25 cellular contexts compared by ENCODE assay signal in the genomic region with DNA sequence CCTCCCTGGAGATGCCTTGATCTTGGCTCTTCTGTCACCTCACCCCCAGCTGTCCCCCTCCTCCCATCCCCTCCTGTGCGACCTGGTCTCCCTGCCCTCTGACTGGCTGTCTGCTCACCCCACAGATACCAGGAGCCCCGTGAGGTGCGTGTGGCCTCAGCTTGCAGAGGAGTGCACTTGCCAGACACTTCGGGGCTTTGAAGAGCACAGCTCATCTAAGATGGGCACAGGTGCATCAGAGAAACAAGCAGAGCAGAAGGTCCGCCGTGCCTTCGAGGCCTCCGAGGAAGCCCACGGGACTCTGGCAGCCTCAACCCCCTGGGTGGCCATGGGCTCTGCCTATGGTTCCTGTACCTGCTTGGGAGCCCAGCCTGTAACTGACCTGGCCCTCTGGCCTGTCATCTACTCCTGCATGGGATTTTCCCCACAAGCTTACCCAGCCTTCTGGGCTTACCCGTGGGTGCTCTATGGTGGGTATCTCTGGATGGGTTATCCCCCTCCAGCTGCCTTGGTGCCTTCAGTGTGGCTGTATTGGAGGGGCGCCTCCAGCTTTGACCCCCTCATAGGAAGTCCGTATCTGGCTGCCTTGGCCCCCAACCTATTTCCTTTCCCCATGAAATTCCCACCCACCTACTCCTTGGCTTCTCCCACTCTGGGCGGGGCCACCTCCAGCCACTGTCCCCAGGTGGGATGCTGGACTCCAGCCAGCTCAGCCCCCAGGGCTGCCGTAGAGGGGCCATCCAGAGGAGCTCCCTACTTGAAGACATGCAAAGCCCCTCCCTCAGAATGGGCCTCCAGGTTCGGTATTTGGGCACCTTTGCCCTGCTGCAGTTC. TPM values are rescaled to one million over a fixed set of nuclear protein-coding genes. Genes with fewer than 3 reads are reported as not detected.
"Had no signal": no experiment of that assay in that cellular context is flagged by ENCODE, and none has a peak within 500 bp of the region (broad histone marks: within the 10 kb centered on the region; RNA-seq: fewer than 3 reads in every experiment).

No MANE protein-coding gene starts in this region.

- H3K27me3 ChIP-seq: upper lobe of left lung had no signal

- H3K27ac ChIP-seq: cardiac muscle cell, foreskin keratinocyte, upper lobe of left lung had no signal

- H3K27ac Mint-ChIP-seq: activated B cell treated with CpG ODN at 0.5 μM for 24 hours; activated CD4-positive, alpha-beta T cell treated with anti-CD3 and anti-CD28 coated beads, Interleukin-2, amount 10 ng/mL, durations not matched to agents 7 days and 5 days; activated CD8-positive, alpha-beta T cell treated with anti-CD3 and anti-CD28 coated beads, Interleukin-2, amount 10 ng/mL, durations not matched to agents 7 days and 5 days; activated naive CD8-positive, alpha-beta T cell treated with anti-CD3 and anti-CD28 coated beads, Interleukin-2, amount 10 ng/mL, durations not matched to agents 7 days and 5 days; activated T-cell treated with anti-CD3 and anti-CD28 coated beads, Interleukin-2, amount 50 U/mL, for 24 hours; activated T-helper 2 cell treated with anti-CD3 and anti-CD28 coated beads, Interferon-gamma antibody, Interleukin-2, Interleukin-4, amounts not matched to agents 10 μg/mL and 5 μg/mL and 100 μg/mL, durations not matched to agents 14 hours and 24 hours and 36 hours had no signal

- DNase-seq: activated B cell treated with CpG ODN at 0.5 μM for 24 hours; activated CD4-positive, alpha-beta T cell treated with anti-CD3 and anti-CD28 coated beads, Interleukin-2, amount 10 ng/mL, durations not matched to agents 7 days and 5 days; activated CD8-positive, alpha-beta T cell treated with anti-CD3 and anti-CD28 coated beads, Interleukin-2, amount 10 ng/mL, durations not matched to agents 7 days and 5 days; activated naive CD4-positive, alpha-beta T cell treated with Interleukin-2 at 50 U/mL for 16 hours; activated naive CD8-positive, alpha-beta T cell treated with anti-CD3 and anti-CD28 coated beads, Interleukin-2, amount 10 ng/mL, durations not matched to agents 7 days and 5 days; activated T-cell treated with anti-CD3 and anti-CD28 coated beads, Interleukin-2, amount 50 U/mL, for 24 hours; amygdala; foreskin keratinocyte; glutamatergic neuron; hippocampal formation; naive B cell; stimulated activated CD4-positive, alpha-beta T cell treated with anti-CD3 and anti-CD28 coated beads, Interleukin-2, amount 100 ng/mL, for 24 hours; stimulated activated naive CD8-positive, alpha-beta T cell treated with anti-CD3 and anti-CD28 coated beads, Interleukin-15, amount 100 ng/mL, for 72 hours; T-helper 1 cell; T-helper 9 cell; upper lobe of left lung had no signal

- H3K4me1 ChIP-seq: foreskin keratinocyte, upper lobe of left lung had no signal

- H3K36me3 ChIP-seq: cardiac muscle cell, upper lobe of left lung had no signal

- H3K9me3 ChIP-seq: upper lobe of left lung had no signal

- H3K27me3 Mint-ChIP-seq: activated B cell treated with CpG ODN at 0.5 μM for 24 hours; activated T-cell treated with anti-CD3 and anti-CD28 coated beads, Interleukin-2, amount 50 U/mL, for 24 hours had no signal

- H3K4me1 Mint-ChIP-seq: activated B cell treated with CpG ODN at 0.5 μM for 24 hours; activated CD4-positive, alpha-beta T cell treated with anti-CD3 and anti-CD28 coated beads, Interleukin-2, amount 10 ng/mL, durations not matched to agents 7 days and 5 days; activated naive CD8-positive, alpha-beta T cell treated with anti-CD3 and anti-CD28 coated beads, Interleukin-2, amount 10 ng/mL, durations not matched to agents 7 days and 5 days; naive B cell; stimulated activated naive CD8-positive, alpha-beta T cell treated with anti-CD3 and anti-CD28 coated beads, Interleukin-15, amount 100 ng/mL, for 72 hours had no signal

- H3K36me3 Mint-ChIP-seq: activated naive CD8-positive, alpha-beta T cell treated with anti-CD3 and anti-CD28 coated beads, Interleukin-2, amount 10 ng/mL, durations not matched to agents 7 days and 5 days; naive B cell had no signal

- H3K4me3 ChIP-seq: cardiac muscle cell, upper lobe of left lung had no signal

- H3K9me3 Mint-ChIP-seq: activated B cell treated with CpG ODN at 0.5 μM for 24 hours; activated CD4-positive, alpha-beta T cell treated with anti-CD3 and anti-CD28 coated beads, Interleukin-2, amount 10 ng/mL, durations not matched to agents 7 days and 5 days; activated T-cell treated with anti-CD3 and anti-CD28 coated beads, Interleukin-2, amount 50 U/mL, for 24 hours; activated T-helper 2 cell treated with anti-CD3 and anti-CD28 coated beads, Interferon-gamma antibody, Interleukin-2, Interleukin-4, amounts not matched to agents 10 μg/mL and 5 μg/mL and 100 μg/mL, durations not matched to agents 14 hours and 24 hours and 36 hours had no signal

- ATAC-seq: activated CD8-positive, alpha-beta T cell treated with anti-CD3 and anti-CD28 coated beads, Interleukin-2, amount 10 ng/mL, durations not matched to agents 7 days and 5 days; foreskin keratinocyte; stimulated activated naive CD8-positive, alpha-beta T cell treated with anti-CD3 and anti-CD28 coated beads, Interleukin-15, amount 100 ng/mL, for 72 hours had no signal

- H3K4me3 Mint-ChIP-seq: activated B cell treated with CpG ODN at 0.5 μM for 24 hours; activated CD4-positive, alpha-beta T cell treated with anti-CD3 and anti-CD28 coated beads, Interleukin-2, amount 10 ng/mL, durations not matched to agents 7 days and 5 days; activated CD8-positive, alpha-beta T cell treated with anti-CD3 and anti-CD28 coated beads, Interleukin-2, amount 10 ng/mL, durations not matched to agents 7 days and 5 days; activated naive CD8-positive, alpha-beta T cell treated with anti-CD3 and anti-CD28 coated beads, Interleukin-2, amount 10 ng/mL, durations not matched to agents 7 days and 5 days; activated T-cell treated with anti-CD3 and anti-CD28 coated beads, Interleukin-2, amount 50 U/mL, for 24 hours; naive B cell; stimulated activated naive CD8-positive, alpha-beta T cell treated with anti-CD3 and anti-CD28 coated beads, Interleukin-15, amount 100 ng/mL, for 72 hours had no signal

RNA-seq across cellular contexts. Expression of gene PRR23E, which starts 3.8 kb away (rescaled TPM):
- total RNA-seq: activated B cell treated with CpG ODN at 0.5 μM for 24 hours; activated CD4-positive, alpha-beta T cell treated with anti-CD3 and anti-CD28 coated beads, Interleukin-2, amount 10 ng/mL, durations not matched to agents 7 days and 5 days; activated CD8-positive, alpha-beta T cell treated with anti-CD3 and anti-CD28 coated beads, Interleukin-2, amount 10 ng/mL, durations not matched to agents 7 days and 5 days; activated naive CD8-positive, alpha-beta T cell treated with anti-CD3 and anti-CD28 coated beads, Interleukin-2, amount 10 ng/mL, durations not matched to agents 7 days and 5 days; activated T-helper 2 cell treated with anti-CD3 and anti-CD28 coated beads, Interferon-gamma antibody, Interleukin-2, Interleukin-4, amounts not matched to agents 10 μg/mL and 5 μg/mL and 100 μg/mL, durations not matched to agents 14 hours and 24 hours and 36 hours; cardiac muscle cell; chondrocyte; epithelial cell of proximal tubule; fibroblast of lung; foreskin keratinocyte; lung microvascular endothelial cell; mononuclear cell; renal cortical epithelial cell; temporal lobe; upper lobe of left lung had no signal
- polyA plus RNA-seq: cardiac muscle cell, fibroblast of lung, foreskin keratinocyte had no signal
